In genomic region chr3:184333700-184334099, GRCh38 we compare ENCODE assay signal across 10 cellular contexts. TPM values are rescaled to one million over a fixed set of nuclear protein-coding genes. Genes with fewer than 3 reads are reported as not detected.
A peak's percentile ranks its signal among the peaks of the same experiment; 100 is the strongest.
DNase-seq lines count a peak whose midpoint lies in the region; ATAC-seq and TF ChIP-seq lines count a peak whose summit lies in the region.
"Had no signal": no experiment of that assay in that cellular context is flagged by ENCODE, and none has a peak within 500 bp of the region (broad histone marks: within the 10 kb centered on the region; RNA-seq: fewer than 3 reads in every experiment).

No MANE protein-coding gene starts in this region.

- H3K4me1 Mint-ChIP-seq in activated naive CD4-positive, alpha-beta T cell treated with anti-CD3 and anti-CD28 coated beads, Interleukin-2, amount 50 U/mL, for 24 hours, result peaks cover 54% of the 10 kb centered on the region
- H3K4me1 Mint-ChIP-seq in activated naive CD8-positive, alpha-beta T cell treated with anti-CD3 and anti-CD28 coated beads, Interleukin-2, amount 50 U/mL, for 24 hours, result peaks cover 73% of the 10 kb centered on the region
- H3K4me1 Mint-ChIP-seq in mesothelial cell of epicardium (peaks cover 20% of the 10 kb centered on the region), type B pancreatic cell (ENCODE audit: unreplicated experiment) (peaks cover 23% of the 10 kb centered on the region)

- in situ Hi-C loops in ACHN (cut with HindIII; ENCODE audit: low pct_ligation_motif_present, low pct_unique_long_range_greater_than_20kb, low sequenced_read_pairs), result no loop called here

- DNase-seq in activated naive CD4-positive, alpha-beta T cell treated with Interleukin-2 at 50 U/mL for 16 hours, result no peak
- no peak for DNase-seq in activated naive CD8-positive, alpha-beta T cell treated with anti-CD3 and anti-CD28 coated beads, Interleukin-2, amount 50 U/mL, for 24 hours
- no peak for DNase-seq in mesothelial cell of epicardium (ENCODE audit: low spot score in 2 of 2, unreplicated experiment in 2 of 2)
- DNase-seq in type B pancreatic cell (ENCODE audit: extremely low spot score, unreplicated experiment), result no peak
- no peak for DNase-seq in head of caudate nucleus
- no peak for DNase-seq in AG20443 (ENCODE audit: low spot score)
- no peak for DNase-seq in ACHN
- DNase-seq: left ventricle myocardium superior, NCI-H1694 treated with DMSO at 0.1 percent for 48 hours had no signal

- no peak for ATAC-seq in activated naive CD8-positive, alpha-beta T cell treated with anti-CD3 and anti-CD28 coated beads, Interleukin-2, amount 50 U/mL, for 24 hours
- ATAC-seq: left ventricle myocardium superior had no signal

- no peaks in the 10 kb centered on the region for H3K27me3 Mint-ChIP-seq in activated naive CD4-positive, alpha-beta T cell treated with anti-CD3 and anti-CD28 coated beads, Interleukin-2, amount 50 U/mL, for 24 hours
- no peaks in the 10 kb centered on the region for H3K27me3 Mint-ChIP-seq in activated naive CD8-positive, alpha-beta T cell treated with anti-CD3 and anti-CD28 coated beads, Interleukin-2, amount 50 U/mL, for 24 hours
- H3K27me3 Mint-ChIP-seq in mesothelial cell of epicardium (ENCODE audit: low read depth) (no peaks in the 10 kb centered on the region), type B pancreatic cell (no peaks in the 10 kb centered on the region)

- TF ChIP-seq CTCF in mesothelial cell of epicardium (IDR thresholded peaks at IDR 0.05; ENCODE audit: unreplicated experiment) (no peak), type B pancreatic cell (conservative IDR thresholded peaks at IDR 0.05) (no peak)

- H3K27ac Mint-ChIP-seq in activated naive CD4-positive, alpha-beta T cell treated with anti-CD3 and anti-CD28 coated beads, Interleukin-2, amount 50 U/mL, for 24 hours, result peak overlapping the region; percentile 25
- H3K27ac Mint-ChIP-seq in activated naive CD8-positive, alpha-beta T cell treated with anti-CD3 and anti-CD28 coated beads, Interleukin-2, amount 50 U/mL, for 24 hours, result peak overlapping the region; percentile 96
- H3K27ac Mint-ChIP-seq in mesothelial cell of epicardium, result peak overlapping the region; percentile 96
- H3K27ac Mint-ChIP-seq in type B pancreatic cell, result peak overlapping the region; percentile 98

- peaks cover 21% of the 10 kb centered on the region for H3K36me3 Mint-ChIP-seq in activated naive CD4-positive, alpha-beta T cell treated with anti-CD3 and anti-CD28 coated beads, Interleukin-2, amount 50 U/mL, for 24 hours
- peaks cover 63% of the 10 kb centered on the region for H3K36me3 Mint-ChIP-seq in activated naive CD8-positive, alpha-beta T cell treated with anti-CD3 and anti-CD28 coated beads, Interleukin-2, amount 50 U/mL, for 24 hours (ENCODE audit: low read depth)
- H3K36me3 Mint-ChIP-seq in mesothelial cell of epicardium, result peaks cover 34% of the 10 kb centered on the region
- peaks cover 31% of the 10 kb centered on the region for H3K36me3 Mint-ChIP-seq in type B pancreatic cell

- intact Hi-C loops in head of caudate nucleus (cut with DNase I), result no loop called here

- no peaks in the 10 kb centered on the region for H3K9me3 Mint-ChIP-seq in activated naive CD4-positive, alpha-beta T cell treated with anti-CD3 and anti-CD28 coated beads, Interleukin-2, amount 50 U/mL, for 24 hours
- no peaks in the 10 kb centered on the region for H3K9me3 Mint-ChIP-seq in activated naive CD8-positive, alpha-beta T cell treated with anti-CD3 and anti-CD28 coated beads, Interleukin-2, amount 50 U/mL, for 24 hours
- no peaks in the 10 kb centered on the region for H3K9me3 Mint-ChIP-seq in mesothelial cell of epicardium
- H3K9me3 Mint-ChIP-seq in type B pancreatic cell, result no peaks in the 10 kb centered on the region

- no peak overlapping the region for H3K4me3 Mint-ChIP-seq in activated naive CD4-positive, alpha-beta T cell treated with anti-CD3 and anti-CD28 coated beads, Interleukin-2, amount 50 U/mL, for 24 hours
- no peak overlapping the region for H3K4me3 Mint-ChIP-seq in activated naive CD8-positive, alpha-beta T cell treated with anti-CD3 and anti-CD28 coated beads, Interleukin-2, amount 50 U/mL, for 24 hours
- H3K4me3 Mint-ChIP-seq in mesothelial cell of epicardium, result no peak overlapping the region
- H3K4me3 Mint-ChIP-seq in type B pancreatic cell, result peak overlapping the region; percentile 57

RNA-seq across cellular contexts. Expression of gene FAM131A, which starts 3.7 kb away (rescaled TPM):
- total RNA-seq in mesothelial cell of epicardium, result 14.3 to 17.4 TPM (median 15.1 TPM) in 3 replicates
- 13.2 and 18.3 TPM in 2 replicates for total RNA-seq in type B pancreatic cell (ENCODE audit: low replicate concordance)

RNA-seq across cellular contexts. Expression of gene EIF4G1, which starts 19.3 kb away (rescaled TPM):
- total RNA-seq in mesothelial cell of epicardium (364 to 377 TPM (median 376 TPM) in 3 replicates), type B pancreatic cell (ENCODE audit: low replicate concordance) (371 and 432 TPM in 2 replicates)

RNA-seq across cellular contexts. Expression of gene CLCN2, which starts 27.7 kb away (rescaled TPM):
- total RNA-seq in mesothelial cell of epicardium (16.6 to 17.0 TPM (median 16.9 TPM) in 3 replicates), type B pancreatic cell (ENCODE audit: low replicate concordance) (10.8 and 24.9 TPM in 2 replicates)

RNA-seq across cellular contexts. Expression of gene POLR2H, which starts 27.8 kb away (rescaled TPM):
- total RNA-seq in mesothelial cell of epicardium (76.4 to 82.4 TPM (median 78.7 TPM) in 3 replicates), type B pancreatic cell (ENCODE audit: low replicate concordance) (87.8 and 90.5 TPM in 2 replicates)

RNA-seq across cellular contexts. Expression of gene PSMD2, which starts 34.7 kb away (rescaled TPM):
- 223 to 240 TPM (median 232 TPM) in 3 replicates for total RNA-seq in mesothelial cell of epicardium
- total RNA-seq in type B pancreatic cell (ENCODE audit: low replicate concordance), result 226 and 255 TPM in 2 replicates

Comparison
In these comparisons a context has a peak if more than half of its experiments do, and no peak if none do; other contexts are left out.
1. H3K27ac Mint-ChIP-seq: peak in every context shown above with its lines; median percentile 98 in type B pancreatic cell; 96 in activated naive CD8-positive, alpha-beta T cell treated with anti-CD3 and anti-CD28 coated beads, Interleukin-2, amount 50 U/mL, for 24 hours; 96 in mesothelial cell of epicardium; 25 in activated naive CD4-positive, alpha-beta T cell treated with anti-CD3 and anti-CD28 coated beads, Interleukin-2, amount 50 U/mL, for 24 hours.